ENCODE assay signal across 24 cellular contexts in the genomic region with DNA sequence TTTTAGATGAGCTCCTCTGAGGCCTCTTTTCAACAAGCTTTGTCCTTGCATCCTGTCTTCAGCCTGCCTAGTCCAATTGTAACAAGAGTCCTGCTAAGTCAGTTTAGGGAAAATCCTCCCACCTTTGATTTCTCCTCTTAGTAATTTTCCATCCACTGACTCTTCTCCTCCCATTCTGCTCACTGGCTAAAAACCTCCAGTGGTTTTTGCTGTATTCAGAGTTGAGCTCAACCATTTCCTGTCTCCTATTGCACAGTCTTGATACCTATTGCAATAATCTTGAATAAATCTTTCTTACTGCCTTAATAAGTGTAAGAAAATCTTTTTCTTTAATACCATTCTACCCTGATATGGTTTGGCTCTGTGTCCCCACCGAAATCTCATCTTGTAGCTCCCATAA.
DNase-seq lines count a peak whose midpoint lies in the region; ATAC-seq and TF ChIP-seq lines count a peak whose summit lies in the region.
"Had no signal": no experiment of that assay in that cellular context is flagged by ENCODE, and none has a peak within 500 bp of the region (broad histone marks: within the 10 kb centered on the region; RNA-seq: fewer than 3 reads in every experiment).

No MANE protein-coding gene starts in this region.

- peaks cover 2% of the 10 kb centered on the region for H3K36me3 Mint-ChIP-seq in activated CD8-positive, alpha-beta T cell treated with anti-CD3 and anti-CD28 coated beads for 36 hours (ENCODE audit: low read depth)

- DNase-seq in HT1080 (ENCODE audit: low read depth) (peak; percentile 11), iris pigment epithelial cell (ENCODE audit: low read depth) (peak; percentile 63), Right ventricle myocardium inferior (ENCODE audit: missing footprints) (no peak), DMS153 (lab: John Stamatoyannopoulos, UW) (no peak), NCI-H2171 treated with DMSO at 0.1 percent for 48 hours (lab: John Stamatoyannopoulos, UW) (no peak), GM20000 (ENCODE audit: low spot score) (no peak)
- no peak for DNase-seq in activated CD8-positive, alpha-beta T cell treated with anti-CD3 and anti-CD28 coated beads for 36 hours
- DNase-seq: activated gamma-delta T cell, Calu3, cortex of kidney, islet precursor cell, midbrain, MM.1S, NCI-H1417, NCI-H2081, NCI-H446 treated with DMSO at 0.1 percent for 48 hours, pancreas, PC-9, SHP77 treated with DMSO at 0.1 percent for 48 hours, testis had no signal

- no peak for TF ChIP-seq CTCF in activated CD8-positive, alpha-beta T cell treated with anti-CD3 and anti-CD28 coated beads for 36 hours (IDR thresholded peaks at IDR 0.05)
- no peak for TF ChIP-seq CTCF in GM20000 (IDR thresholded peaks at IDR 0.05; ENCODE audit: extremely low read depth, missing control alignments)

- peak; percentile 74 for ATAC-seq in activated CD8-positive, alpha-beta T cell treated with anti-CD3 and anti-CD28 coated beads for 36 hours
- ATAC-seq in Right ventricle myocardium inferior: no peak
- ATAC-seq: pancreas had no signal

- POLR2A ChIA-PET in activated CD8-positive, alpha-beta T cell treated with anti-CD3 and anti-CD28 coated beads for 36 hours (lab: Charles Lee): interaction anchor here (0.6 to 1.3 kb wide), 4 partner anchors 17 to 86 kb away, joined by 3 to 4 read pairs (median 3); no protein-coding TSS in a partner anchor

- peaks cover 51% of the 10 kb centered on the region for H3K36me3 ChIP-seq in BLaER1
- H3K36me3 ChIP-seq: pancreas, right atrium auricular region had no signal

- H3K4me3 Mint-ChIP-seq in activated CD8-positive, alpha-beta T cell treated with anti-CD3 and anti-CD28 coated beads for 36 hours: no peak overlapping the region
- H3K4me3 Mint-ChIP-seq: CD14-positive monocyte, nephron had no signal

- H3K4me2 ChIP-seq in BLaER1: 0 out of 2 replicates have a peak overlapping the region, but pooled peaks have one; percentile 5
- H3K4me2 ChIP-seq: PC-9 had no signal

- H3K27me3 ChIP-seq in BLaER1: no peaks in the 10 kb centered on the region
- H3K27me3 ChIP-seq: pancreas, right atrium auricular region, testis had no signal

- H3K9me3 Mint-ChIP-seq in activated CD8-positive, alpha-beta T cell treated with anti-CD3 and anti-CD28 coated beads for 36 hours: peaks cover 8% of the 10 kb centered on the region

- H3K4me3 ChIP-seq in BLaER1: no peak overlapping the region
- H3K4me3 ChIP-seq: pancreas, PC-9, right atrium auricular region, testis had no signal

- peak overlapping the region; percentile 58 for H3K27ac Mint-ChIP-seq in activated CD8-positive, alpha-beta T cell treated with anti-CD3 and anti-CD28 coated beads for 36 hours
- H3K27ac Mint-ChIP-seq: nephron had no signal

- no peak overlapping the region for H3K27ac ChIP-seq in BLaER1
- H3K27ac ChIP-seq: pancreas, PC-9, right atrium auricular region, testis had no signal

- no peak overlapping the region for H3K9ac ChIP-seq in BLaER1

- H3K4me1 Mint-ChIP-seq in activated CD8-positive, alpha-beta T cell treated with anti-CD3 and anti-CD28 coated beads for 36 hours (ENCODE audit: low read depth): peaks cover 15% of the 10 kb centered on the region
- H3K4me1 Mint-ChIP-seq: nephron had no signal

- intact Hi-C loops in activated CD8-positive, alpha-beta T cell treated with anti-CD3 and anti-CD28 coated beads for 36 hours (cut with micrococcal nuclease): no loop called here
- intact Hi-C loops in Right ventricle myocardium inferior (cut with DNase I): no loop called here

- H4K20me1 ChIP-seq in BLaER1: no peaks in the 10 kb centered on the region

- peaks cover 8% of the 10 kb centered on the region for H3K4me1 ChIP-seq in BLaER1

- peaks cover 30% of the 10 kb centered on the region for H3K9me3 ChIP-seq in BLaER1
- H3K9me3 ChIP-seq: pancreas, testis had no signal

- no peaks in the 10 kb centered on the region for H3K27me3 Mint-ChIP-seq in activated CD8-positive, alpha-beta T cell treated with anti-CD3 and anti-CD28 coated beads for 36 hours

- CTCF ChIA-PET in activated CD8-positive, alpha-beta T cell treated with anti-CD3 and anti-CD28 coated beads for 36 hours (lab: Charles Lee): interaction anchor here (0.6 to 3.6 kb wide), 4 partner anchors 17 to 124 kb away, joined by 3 to 15 read pairs (median 3); no protein-coding TSS in a partner anchor

Comparison
In these comparisons a context has a peak if more than half of its experiments do, and no peak if none do; other contexts are left out.
1. DNase-seq: peak in HT1080 (single experiment) and iris pigment epithelial cell (single experiment); none in activated CD8-positive, alpha-beta T cell treated with anti-CD3 and anti-CD28 coated beads for 36 hours (single experiment), Right ventricle myocardium inferior (single experiment), DMS153 (single experiment), NCI-H2171 treated with DMSO at 0.1 percent for 48 hours (single experiment) and GM20000 (single experiment).